13 cellular contexts compared by ENCODE assay signal in genomic region chr15:60683156-60683555, GRCh38.
"Had no signal": no experiment of that assay in that cellular context is flagged by ENCODE, and none has a peak within 500 bp of the region (broad histone marks: within the 10 kb centered on the region; RNA-seq: fewer than 3 reads in every experiment).

No MANE protein-coding gene starts in this region.

- H3K4me3 Mint-ChIP-seq: activated CD4-positive, alpha-beta memory T cell treated with anti-CD3 and anti-CD28 coated beads, Interleukin-2, amount 10 ng/mL, durations not matched to agents 7 days and 5 days; activated naive CD8-positive, alpha-beta T cell treated with anti-CD3 and anti-CD28 coated beads for 36 hours; activated T-cell treated with anti-CD3 and anti-CD28 coated beads, Interleukin-2, amount 50 U/mL, for 72 hours; immature natural killer cell; stimulated activated naive B cell treated with anti-CD40 and anti-IgM and Interleukin-4, amounts not matched to agents 10 μg/mL and 1 μg/mL and 100 μg/mL, for 72 hours; T-helper 1 cell treated with Interleukin-12 subunit alpha and Interleukin-12 subunit beta and Interleukin-4 antibody, amounts not matched to agents 30 μg/mL and 1 μg/mL, for 36 hours had no signal

- H3K36me3 ChIP-seq: upper lobe of left lung, WERI-Rb-1 had no signal

- H3K9me3 Mint-ChIP-seq: activated CD4-positive, alpha-beta memory T cell treated with anti-CD3 and anti-CD28 coated beads, Interleukin-2, amount 10 ng/mL, durations not matched to agents 7 days and 5 days; activated naive CD8-positive, alpha-beta T cell treated with anti-CD3 and anti-CD28 coated beads for 36 hours; activated T-cell treated with anti-CD3 and anti-CD28 coated beads, Interleukin-2, amount 50 U/mL, for 72 hours; immature natural killer cell; stimulated activated naive B cell treated with anti-CD40 and anti-IgM and Interleukin-4, amounts not matched to agents 10 μg/mL and 1 μg/mL and 100 μg/mL, for 72 hours; T-helper 1 cell treated with Interleukin-12 subunit alpha and Interleukin-12 subunit beta and Interleukin-4 antibody, amounts not matched to agents 30 μg/mL and 1 μg/mL, for 36 hours had no signal

- H3K27me3 Mint-ChIP-seq: activated CD4-positive, alpha-beta memory T cell treated with anti-CD3 and anti-CD28 coated beads, Interleukin-2, amount 10 ng/mL, durations not matched to agents 7 days and 5 days; activated naive CD8-positive, alpha-beta T cell treated with anti-CD3 and anti-CD28 coated beads for 36 hours had no signal

- H3K27ac ChIP-seq: upper lobe of left lung, WERI-Rb-1 had no signal

- H3K9me3 ChIP-seq: upper lobe of left lung had no signal

- ATAC-seq: activated T-cell treated with anti-CD3 and anti-CD28 coated beads, Interleukin-2, amount 50 U/mL, for 72 hours; stimulated activated naive B cell treated with anti-CD40 and anti-IgM and Interleukin-4, amounts not matched to agents 10 μg/mL and 1 μg/mL and 100 μg/mL, for 72 hours had no signal

- H3K4me3 ChIP-seq: lung, upper lobe of left lung had no signal

- H3K27ac Mint-ChIP-seq: activated CD4-positive, alpha-beta memory T cell treated with anti-CD3 and anti-CD28 coated beads, Interleukin-2, amount 10 ng/mL, durations not matched to agents 7 days and 5 days; activated naive CD8-positive, alpha-beta T cell treated with anti-CD3 and anti-CD28 coated beads for 36 hours; activated T-cell treated with anti-CD3 and anti-CD28 coated beads, Interleukin-2, amount 50 U/mL, for 72 hours; immature natural killer cell; stimulated activated naive B cell treated with anti-CD40 and anti-IgM and Interleukin-4, amounts not matched to agents 10 μg/mL and 1 μg/mL and 100 μg/mL, for 72 hours; T-helper 1 cell treated with Interleukin-12 subunit alpha and Interleukin-12 subunit beta and Interleukin-4 antibody, amounts not matched to agents 30 μg/mL and 1 μg/mL, for 36 hours had no signal

- H3K4me1 ChIP-seq: upper lobe of left lung had no signal

- DNase-seq: activated CD4-positive, alpha-beta memory T cell treated with anti-CD3 and anti-CD28 coated beads, Interleukin-2, amount 10 ng/mL, durations not matched to agents 7 days and 5 days; activated CD4-positive, alpha-beta T cell treated with anti-CD3 and anti-CD28 coated beads for 4 hours; activated gamma-delta T cell treated with Interleukin-2 at 50 U/mL for 16 hours; activated naive CD8-positive, alpha-beta T cell treated with anti-CD3 and anti-CD28 coated beads for 36 hours; activated T-cell treated with anti-CD3 and anti-CD28 coated beads, Interleukin-2, amount 50 U/mL, for 72 hours; foreskin melanocyte; immature natural killer cell; stimulated activated CD4-positive, alpha-beta T cell treated with anti-CD3 and anti-CD28 coated beads, Interleukin-2, amount 100 ng/mL, for 48 hours; stimulated activated naive B cell treated with anti-CD40 and anti-IgM and Interleukin-4, amounts not matched to agents 10 μg/mL and 1 μg/mL and 100 μg/mL, for 72 hours; upper lobe of left lung; WERI-Rb-1 had no signal

- H3K36me3 Mint-ChIP-seq: activated naive CD8-positive, alpha-beta T cell treated with anti-CD3 and anti-CD28 coated beads for 36 hours; stimulated activated naive B cell treated with anti-CD40 and anti-IgM and Interleukin-4, amounts not matched to agents 10 μg/mL and 1 μg/mL and 100 μg/mL, for 72 hours had no signal

- H3K27me3 ChIP-seq: upper lobe of left lung had no signal

- H3K4me1 Mint-ChIP-seq: activated CD4-positive, alpha-beta memory T cell treated with anti-CD3 and anti-CD28 coated beads, Interleukin-2, amount 10 ng/mL, durations not matched to agents 7 days and 5 days; immature natural killer cell; stimulated activated naive B cell treated with anti-CD40 and anti-IgM and Interleukin-4, amounts not matched to agents 10 μg/mL and 1 μg/mL and 100 μg/mL, for 72 hours had no signal
